Comparison of ENCODE assay signal across 1 cellular context in the genomic region with DNA sequence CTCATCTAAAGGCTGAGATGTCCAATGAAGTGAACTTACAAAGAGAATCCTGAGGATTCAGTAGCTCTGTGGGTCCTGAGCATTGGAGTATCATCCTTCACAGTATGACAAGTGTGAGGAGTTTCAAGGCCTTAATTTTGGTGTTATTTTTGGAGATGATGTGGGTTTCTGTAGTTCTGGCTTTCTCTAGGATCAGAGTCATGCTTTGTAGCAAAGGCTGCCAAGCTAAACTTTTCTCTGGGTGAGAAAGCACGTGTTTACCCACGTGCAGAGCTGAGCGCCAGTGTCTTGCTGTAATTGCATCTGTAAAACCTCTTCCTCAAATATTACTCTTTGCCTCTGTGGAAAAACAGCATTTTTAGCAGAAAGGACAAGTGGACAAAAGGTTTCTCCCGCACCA.
TF ChIP-seq lines count a peak whose summit lies in the region.

No MANE protein-coding gene starts in this region.

TF ChIP-seq in GM23338, 12 proteins besides CTCF, POLR2A, EP300 and RAD21 (continued from another document):
- TF ChIP-seq ZNF462 (CRISPR knock-in tag; IDR thresholded peaks at IDR 0.05) (no peak), JUNB (IDR thresholded peaks at IDR 0.05; ENCODE audit: unreplicated experiment) (no peak)
